Comparison of ENCODE assay signal across 9 cellular contexts in the genomic region with DNA sequence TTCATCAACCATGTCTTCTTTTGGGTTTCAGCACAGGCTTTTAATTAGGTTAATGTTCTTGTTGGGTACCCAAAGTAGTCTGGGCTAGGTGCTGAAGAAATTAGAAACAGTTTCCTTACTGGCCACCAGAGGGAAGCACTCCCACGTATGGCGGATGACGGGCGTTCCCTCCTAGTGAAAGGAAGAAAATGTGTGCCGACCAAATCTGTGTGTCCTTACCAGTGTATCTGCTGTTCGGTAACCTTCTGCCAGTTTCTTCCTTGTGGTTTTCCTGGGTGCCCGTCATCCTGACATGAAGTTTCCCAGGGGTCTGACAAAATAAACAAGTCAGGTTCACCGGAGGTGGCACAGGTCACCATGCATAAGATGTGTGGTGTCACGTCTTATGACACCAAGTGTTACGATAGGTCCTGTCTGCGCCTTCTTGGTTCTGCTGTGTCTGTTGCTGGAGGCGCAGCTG. TPM values are rescaled to one million over a fixed set of nuclear protein-coding genes. Genes with fewer than 3 reads are reported as not detected.
DNase-seq lines count a peak whose midpoint lies in the region; ATAC-seq and TF ChIP-seq lines count a peak whose summit lies in the region.
"Had no signal": no experiment of that assay in that cellular context is flagged by ENCODE, and none has a peak within 500 bp of the region (broad histone marks: within the 10 kb centered on the region; RNA-seq: fewer than 3 reads in every experiment).

No MANE protein-coding gene starts in this region.

- dilution Hi-C loops in IMR-90 (cut with HindIII; ENCODE audit: low sequenced_read_pairs, unreplicated experiment), result no loop called here

- H3K27ac ChIP-seq in IMR-90 (ENCODE audit: insufficient read depth, low read length) (no peak overlapping the region), Peyer's patch (no peak overlapping the region), upper lobe of left lung (no peak overlapping the region)

- peak overlapping the region; percentile 91 for H2AFZ ChIP-seq in IMR-90 (replicated peaks; ENCODE audit: low read length, poor library complexity)

- no peak overlapping the region for H3K18ac ChIP-seq in IMR-90 (ENCODE audit: low read depth, low read length)

- no peak overlapping the region for H2BK5ac ChIP-seq in IMR-90 (ENCODE audit: low read depth, low read length, poor library complexity, severe bottlenecking)

- H3K79me1 ChIP-seq in IMR-90 (ENCODE audit: low read depth in 1 of 2, low read length in 2 of 2), result peaks cover 0 to 4% of the 10 kb centered on the region in 2 experiments; a peak in 1 of 4 replicates

- H3K9me3 ChIP-seq in IMR-90 (ENCODE audit: control insufficient read depth, insufficient read depth, low read length) (no peaks in the 10 kb centered on the region), Peyer's patch (no peaks in the 10 kb centered on the region), upper lobe of left lung (no peaks in the 10 kb centered on the region)

- no TSS peak for BruUV-seq in IMR-90 (replicated peaks; lab: Mats Ljungman, UMichigan)

- H3K27me3 ChIP-seq in IMR-90 (ENCODE audit: control insufficient read depth, insufficient read depth, low read length) (no peaks in the 10 kb centered on the region), Peyer's patch (no peaks in the 10 kb centered on the region), upper lobe of left lung (no peaks in the 10 kb centered on the region)

- DNase-seq in GM10266 (ENCODE audit: extremely low spot score), result peak; percentile 83
- DNase-seq in IMR-90, result peak; percentile 69
- peak in 2 of 3 donors; percentile 32 to 71 for DNase-seq in Peyer's patch
- DNase-seq in activated T-cell treated with anti-CD3 and anti-CD28 coated beads, Interleukin-2, amount 50 U/mL, for 48 hours, result peak; percentile 59 to 66
- peak; percentile 76 for DNase-seq in fibroblast of the aortic adventitia (ENCODE audit: low read depth)
- DNase-seq in occipital lobe (lab: John Stamatoyannopoulos, UW), result peak; percentile 7
- peak in 1 of 2 donors; percentile 56 for DNase-seq in upper lobe of left lung
- no peak for DNase-seq in ureter (ENCODE audit: low spot score)

- no peak overlapping the region for H2BK20ac ChIP-seq in IMR-90 (ENCODE audit: low read depth, low read length)

- intact Hi-C loops in IMR-90 (cut with micrococcal nuclease), result loop anchor here (1.0 to 10.0 kb wide), 3 partner anchors 51 to 649 kb away; no protein-coding TSS in a partner anchor

- no peaks in the 10 kb centered on the region; the same call in 1 of the 2 replicates for H4K20me1 ChIP-seq in IMR-90 (ENCODE audit: insufficient read depth, low read length)

- WGBS in IMR-90 (ENCODE audit: extremely low coverage in 2 of 2, insufficient read length in 1 of 2), 2 experiments, result 36% methylated on average over 11 of the region's 12 CpGs; no CpG with 5 or more reads in 1 of the 2 experiments
- 40 to 43% methylated on average over 12 of the region's 12 CpGs for WGBS in upper lobe of left lung, 2 donors

- peak; percentile 76 for TF ChIP-seq RAD21 in IMR-90 (IDR thresholded peaks at IDR 0.05; ENCODE audit: low read length)

- H3K14ac ChIP-seq in IMR-90 (replicated peaks; ENCODE audit: low read depth, low read length), result no peak overlapping the region

- ATAC-seq in IMR-90 (ENCODE audit: low read depth) (peak; percentile 99), upper lobe of left lung (ENCODE audit: low FRiP score in 2 of 2) (peak in 1 of 2 donors; percentile 89)

- H4K5ac ChIP-seq in IMR-90 (ENCODE audit: low read depth, low read length), result no peak overlapping the region

- no peak overlapping the region for H3K56ac ChIP-seq in IMR-90 (ENCODE audit: extremely low read depth, insufficient read depth, low read length)

- H2AK5ac ChIP-seq in IMR-90 (ENCODE audit: low read depth, low read length), result no peak overlapping the region

- no peak overlapping the region for H2BK15ac ChIP-seq in IMR-90 (ENCODE audit: low read depth, low read length)

- peak overlapping the region in 1 of 2 experiments; percentile 76; a peak in 1 of 4 replicates for H4K8ac ChIP-seq in IMR-90 (ENCODE audit: low read depth in 2 of 2, low read length in 2 of 2)

- TF ChIP-seq CTCF in GM10266 (IDR thresholded peaks at IDR 0.05; ENCODE audit: control insufficient read depth, insufficient read depth, low read depth, missing control alignments), result peak; percentile 85
- TF ChIP-seq CTCF in IMR-90 (conservative IDR thresholded peaks at IDR 0.05; ENCODE audit: low read depth, low read length), result peak; percentile 83
- peak; percentile 53 to 82 (median 76) for TF ChIP-seq CTCF in Peyer's patch (IDR thresholded peaks at IDR 0.05)
- peak; percentile 86 for TF ChIP-seq CTCF in fibroblast of the aortic adventitia (IDR thresholded peaks at IDR 0.05; ENCODE audit: insufficient read depth, low read length)
- peak; percentile 55 to 79 (median 70) for TF ChIP-seq CTCF in upper lobe of left lung (IDR thresholded peaks at IDR 0.05)

- TF ChIP-seq POLR2A in IMR-90 (IDR thresholded peaks at IDR 0.05; ENCODE audit: low read depth, low read length), result no peak
- TF ChIP-seq POLR2A in Peyer's patch (IDR thresholded peaks at IDR 0.05), result no peak
- TF ChIP-seq POLR2A in upper lobe of left lung (IDR thresholded peaks at IDR 0.05), result no peak

- peak overlapping the region; percentile 67 for H2AK9ac ChIP-seq in IMR-90 (replicated peaks; ENCODE audit: low read depth, low read length, poor library complexity)

- no peak overlapping the region for H3K4me3 ChIP-seq in IMR-90 (ENCODE audit: insufficient read depth, low read depth, low read length)
- H3K4me3 ChIP-seq in Peyer's patch, result no peak overlapping the region
- no peak overlapping the region for H3K4me3 ChIP-seq in fibroblast of the aortic adventitia (ENCODE audit: low read depth, low read length)
- H3K4me3 ChIP-seq in upper lobe of left lung, result no peak overlapping the region

- no peak overlapping the region for H3K23ac ChIP-seq in IMR-90 (ENCODE audit: low read depth, low read length)

- H3K4me1 ChIP-seq in IMR-90 (ENCODE audit: control insufficient read depth, insufficient read depth, low read length) (no peaks in the 10 kb centered on the region), Peyer's patch (no peaks in the 10 kb centered on the region), upper lobe of left lung (peaks cover 0 to 3% (median 0%) of the 10 kb centered on the region in 4 donors)

- no peak overlapping the region for H2BK120ac ChIP-seq in IMR-90 (ENCODE audit: low read depth, low read length)

- no peak overlapping the region for H4K91ac ChIP-seq in IMR-90 (ENCODE audit: insufficient read depth, low read depth, low read length)

- POLR2A ChIA-PET in IMR-90 (lab: Charles Lee; ENCODE audit: unreplicated experiment), result no interaction called here

- in situ Hi-C loops in IMR-90 (cut with MboI; ENCODE audit: low sequenced_read_pairs), result no loop called here

- no peak overlapping the region for H3K9ac ChIP-seq in IMR-90 (ENCODE audit: low read depth, low read length)

- H3K9me1 ChIP-seq in IMR-90 (ENCODE audit: insufficient read depth, low read length), result no peaks in the 10 kb centered on the region

- no peak for TF ChIP-seq EP300 in upper lobe of left lung (IDR thresholded peaks at IDR 0.05)

- H3K36me3 ChIP-seq in IMR-90 (ENCODE audit: control insufficient read depth, insufficient read depth, low read length), result peaks cover 12% of the 10 kb centered on the region
- H3K36me3 ChIP-seq in Peyer's patch, result peaks cover 0 to 79% (median 0%) of the 10 kb centered on the region in 3 donors
- H3K36me3 ChIP-seq in upper lobe of left lung, result peaks cover 5 to 79% (median 49%) of the 10 kb centered on the region in 4 donors

- H3K4ac ChIP-seq in IMR-90 (ENCODE audit: low read depth, low read length), result peak overlapping the region; percentile 21; the same call in 1 of the 2 replicates

- CTCF ChIA-PET in IMR-90 (lab: Yijun Ruan, JAX), result interaction anchor here (0.6 to 3.1 kb wide), 7 partner anchors 9 to 58 kb away, joined by 3 to 12 read pairs (median 3); no protein-coding TSS in a partner anchor

- no peak overlapping the region; the same call in 1 of the 2 replicates for H3K4me2 ChIP-seq in IMR-90 (ENCODE audit: low read depth, low read length)

TF ChIP-seq in IMR-90, 13 proteins besides CTCF, POLR2A, EP300 and RAD21:
- TF ChIP-seq MAZ (IDR thresholded peaks at IDR 0.05; ENCODE audit: borderline replicate concordance, low read depth, low read length), result peak; percentile 24; the same call in 1 of the 2 replicates
- peak; percentile 78 for TF ChIP-seq SMC3 (IDR thresholded peaks at IDR 0.05; ENCODE audit: low read depth, low read length)
- no peak for TF ChIP-seq MAFK (IDR thresholded peaks at IDR 0.05; ENCODE audit: low read depth, low read length)

RNA-seq across cellular contexts. Expression of a gene that starts 6.0 kb away (rescaled TPM):
- total RNA-seq in IMR-90 (2012; rRNA removed) (not detected in 2 replicates), Peyer's patch (not detected), fibroblast of the aortic adventitia (ENCODE audit: low replicate concordance) (not detected in 2 replicates), occipital lobe (0.16 TPM), upper lobe of left lung (under 1 TPM in 1 of 6 donors, not detected in 5; 0.34 TPM), ureter (not detected)
- polyA plus RNA-seq in IMR-90 (2012; rRNA removed), result not detected in 2 replicates
- not detected in 2 replicates for polyA plus RNA-seq in IMR-90 (2012; cell fraction: cytosol; rRNA removed)
- not detected in 2 replicates for polyA plus RNA-seq in IMR-90 (2012; cell fraction: nucleus; rRNA removed; ENCODE audit: low replicate concordance)
- polyA plus RNA-seq: esophagus had no signal

RNA-seq across cellular contexts. Expression of a gene that starts 45.0 kb away (rescaled TPM):
- total RNA-seq in IMR-90 (2012; rRNA removed) (7.5 and 8.3 TPM in 2 replicates), Peyer's patch (10 to 100 TPM; 10.2 to 28.9 (median 19.5) TPM), fibroblast of the aortic adventitia (ENCODE audit: low replicate concordance) (7.8 and 19.2 TPM in 2 replicates), occipital lobe (16.4 TPM), upper lobe of left lung (10 to 100 TPM in 1 of 6 donors, 1 to 10 TPM in 5; 4.7 to 11.5 (median 6.8) TPM), ureter (14.9 TPM)
- 5.1 and 6.6 TPM in 2 replicates for polyA plus RNA-seq in IMR-90 (2012; rRNA removed)
- polyA plus RNA-seq in IMR-90 (2012; cell fraction: cytosol; rRNA removed), result 1.8 and 2.0 TPM in 2 replicates
- polyA plus RNA-seq in IMR-90 (2012; cell fraction: nucleus; rRNA removed; ENCODE audit: low replicate concordance), result 5.0 and 12.0 TPM in 2 replicates
